8 cellular contexts compared by ENCODE assay signal in genomic region chr5:166185232-166185631, GRCh38.
"Had no signal": no experiment of that assay in that cellular context is flagged by ENCODE, and none has a peak within 500 bp of the region (broad histone marks: within the 10 kb centered on the region; RNA-seq: fewer than 3 reads in every experiment).

No MANE protein-coding gene starts in this region.

- H3K9me3 ChIP-seq: HAP-1 had no signal

- H3K4me3 ChIP-seq: GM23248, HAP-1, K562 had no signal

- ATAC-seq: HCT116, K562 had no signal

- DNase-seq: GM23248, H7, HFFc6, KG1 had no signal

- H3K9ac ChIP-seq: GM23248 had no signal

- FAIRE-seq: HTR-8/SVneo, K562 had no signal

- H3K36me3 ChIP-seq: HAP-1 had no signal

- H3K27ac ChIP-seq: GM23248 had no signal

- H2AFZ ChIP-seq: GM23248 had no signal
